In genomic region chr16:30350134-30350871, GRCh38 we compare ENCODE assay signal across 11 cellular contexts. TPM values are rescaled to one million over a fixed set of nuclear protein-coding genes. Genes with fewer than 3 reads are reported as not detected.
DNase-seq lines count a peak whose midpoint lies in the region; ATAC-seq, FAIRE-seq and TF ChIP-seq lines count a peak whose summit lies in the region.
"Had no signal": no experiment of that assay in that cellular context is flagged by ENCODE, and none has a peak within 500 bp of the region (broad histone marks: within the 10 kb centered on the region; RNA-seq: fewer than 3 reads in every experiment).

No MANE protein-coding gene starts in this region.

- DNase-seq in CD4-positive, CD25-positive, alpha-beta regulatory T cell = no peak
- DNase-seq in GM19239 (ENCODE audit: insufficient read length, low spot score) (peak; percentile 70), Karpas-422 (peak; percentile 85), brain microvascular endothelial cell (no peak), HuH-7.5 (ENCODE audit: low spot score) (no peak), NCI-H1092 (lab: John Stamatoyannopoulos, UW) (no peak), HAP-1 (ENCODE audit: low spot score in 2 of 2) (no peak)
- DNase-seq in effector memory CD4-positive, alpha-beta T cell = no peak
- DNase-seq: RPMI8226 had no signal

- no peak overlapping the region for H2AFZ ChIP-seq in Karpas-422 (ENCODE audit: low read length)

- H3K27ac Mint-ChIP-seq in CD4-positive, CD25-positive, alpha-beta regulatory T cell = peak overlapping the region; percentile 62 to 79 (median 67)

- no peak overlapping the region for H3K4me3 ChIP-seq in CD4-positive, CD25-positive, alpha-beta regulatory T cell (ENCODE audit: low read depth, low read length)
- H3K4me3 ChIP-seq in Karpas-422 (ENCODE audit: low read length) = peak overlapping the region; percentile 33; the same call in 1 of the 2 replicates
- no peak overlapping the region for H3K4me3 ChIP-seq in effector memory CD4-positive, alpha-beta T cell (ENCODE audit: insufficient read depth, low read depth, low read length, poor library complexity, severe bottlenecking)
- no peak overlapping the region for H3K4me3 ChIP-seq in brain microvascular endothelial cell (ENCODE audit: low read depth, low read length)
- no peak overlapping the region for H3K4me3 ChIP-seq in HAP-1

- no peaks in the 10 kb centered on the region for H3K9me2 ChIP-seq in Karpas-422 (replicated peaks; ENCODE audit: insufficient read depth, low read length)

- no peak for TF ChIP-seq CTCF in brain microvascular endothelial cell (IDR thresholded peaks at IDR 0.05; ENCODE audit: low read depth, low read length, missing control alignments)

- no peak for ATAC-seq in CD4-positive, CD25-positive, alpha-beta regulatory T cell (ENCODE audit: low read depth in 2 of 2)

- H3K9ac ChIP-seq in Karpas-422 (ENCODE audit: low read length) = peak overlapping the region; percentile 65

- H3K27ac ChIP-seq in CD4-positive, CD25-positive, alpha-beta regulatory T cell (ENCODE audit: insufficient read depth, low read length, poor library complexity, severe bottlenecking) = no peak overlapping the region
- H3K27ac ChIP-seq in Karpas-422 (ENCODE audit: low read length) (peak overlapping the region; percentile 95), brain microvascular endothelial cell (no peak overlapping the region)
- H3K27ac ChIP-seq in effector memory CD4-positive, alpha-beta T cell (ENCODE audit: insufficient read depth, low read length, poor library complexity, severe bottlenecking) = peak overlapping the region; percentile 2

- peaks cover 32% of the 10 kb centered on the region for H3K36me3 ChIP-seq in CD4-positive, CD25-positive, alpha-beta regulatory T cell (ENCODE audit: control insufficient read depth, insufficient read depth, low read length)
- H3K36me3 ChIP-seq in Karpas-422 (ENCODE audit: insufficient read depth, low read length) = peaks cover 5% of the 10 kb centered on the region; the same call in 1 of the 2 replicates
- H3K36me3 ChIP-seq in effector memory CD4-positive, alpha-beta T cell (ENCODE audit: control insufficient read depth, insufficient read depth, low read length) = peaks cover 35% of the 10 kb centered on the region
- peaks cover 38% of the 10 kb centered on the region for H3K36me3 ChIP-seq in brain microvascular endothelial cell (replicated peaks)
- H3K36me3 ChIP-seq in HAP-1 (replicated peaks) = peaks cover 39% of the 10 kb centered on the region

- peaks cover 19% of the 10 kb centered on the region for H3K36me3 Mint-ChIP-seq in CD4-positive, CD25-positive, alpha-beta regulatory T cell

- FAIRE-seq in GM19239 (lab: Jason Lieb, UNC) = peak; percentile 100
- FAIRE-seq: bronchial epithelial cell, keratinocyte had no signal

- in situ Hi-C loops in brain microvascular endothelial cell (cut with HindIII; ENCODE audit: low pct_ligation_motif_present, low sequenced_read_pairs) (no loop called here), HAP-1 (cut with MboI; ENCODE audit: low sequenced_read_pairs) (no loop called here)

- peaks cover 3 to 35% (median 10%) of the 10 kb centered on the region in 4 donors for H3K4me1 Mint-ChIP-seq in CD4-positive, CD25-positive, alpha-beta regulatory T cell

- no peaks in the 10 kb centered on the region for H3K9me3 Mint-ChIP-seq in CD4-positive, CD25-positive, alpha-beta regulatory T cell

- H3K4me2 ChIP-seq in Karpas-422 (ENCODE audit: low read depth, low read length, poor library complexity, severe bottlenecking) = peak overlapping the region; percentile 73

- H3K27me3 Mint-ChIP-seq in CD4-positive, CD25-positive, alpha-beta regulatory T cell = no peaks in the 10 kb centered on the region

- H4K20me1 ChIP-seq in Karpas-422 (ENCODE audit: insufficient read depth, low read depth, low read length) = no peaks in the 10 kb centered on the region

- no peaks in the 10 kb centered on the region for H3K9me3 ChIP-seq in CD4-positive, CD25-positive, alpha-beta regulatory T cell (ENCODE audit: control insufficient read depth in 2 of 2, low read length in 2 of 2)
- H3K9me3 ChIP-seq in Karpas-422 (ENCODE audit: low read length) = no peaks in the 10 kb centered on the region
- H3K9me3 ChIP-seq in effector memory CD4-positive, alpha-beta T cell (ENCODE audit: control insufficient read depth, low read length) = no peaks in the 10 kb centered on the region
- H3K9me3 ChIP-seq in HAP-1 = no peaks in the 10 kb centered on the region

- H3K79me2 ChIP-seq in Karpas-422 (ENCODE audit: low read length) = peaks cover 34% of the 10 kb centered on the region

- H3K4me3 Mint-ChIP-seq in CD4-positive, CD25-positive, alpha-beta regulatory T cell = peak overlapping the region in 1 of 4 donors; percentile 69

- H3K4me1 ChIP-seq in CD4-positive, CD25-positive, alpha-beta regulatory T cell (ENCODE audit: control insufficient read depth, insufficient read depth, low read length, poor library complexity, severe bottlenecking) = peaks cover 14% of the 10 kb centered on the region
- H3K4me1 ChIP-seq in Karpas-422 (ENCODE audit: low read length) (peaks cover 60% of the 10 kb centered on the region), HAP-1 (peaks cover 5% of the 10 kb centered on the region)
- peaks cover 12% of the 10 kb centered on the region for H3K4me1 ChIP-seq in effector memory CD4-positive, alpha-beta T cell (ENCODE audit: control insufficient read depth, insufficient read depth, low read length, poor library complexity, severe bottlenecking)

- no peaks in the 10 kb centered on the region for H3K27me3 ChIP-seq in CD4-positive, CD25-positive, alpha-beta regulatory T cell (ENCODE audit: control insufficient read depth, insufficient read depth, low read length)
- H3K27me3 ChIP-seq in Karpas-422 (ENCODE audit: low read length) (no peaks in the 10 kb centered on the region), brain microvascular endothelial cell (replicated peaks) (no peaks in the 10 kb centered on the region), HAP-1 (ENCODE audit: low read depth) (no peaks in the 10 kb centered on the region)
- no peaks in the 10 kb centered on the region for H3K27me3 ChIP-seq in effector memory CD4-positive, alpha-beta T cell (replicated peaks; ENCODE audit: control insufficient read depth, insufficient read depth, low read length, poor library complexity, severe bottlenecking)

RNA-seq across cellular contexts. Expression of gene CD2BP2, which starts 4.8 kb away (rescaled TPM):
- 46.7 TPM for total RNA-seq in CD4-positive, CD25-positive, alpha-beta regulatory T cell
- polyA plus RNA-seq in CD4-positive, CD25-positive, alpha-beta regulatory T cell = 10 to 100 TPM; 33.5 to 42.1 (median 37.2) TPM
- total RNA-seq in Karpas-422 (2014; rRNA removed; shearing (Covaris generic); ENCODE audit: low replicate concordance) = 45.4 and 65.1 TPM in 2 replicates

RNA-seq across cellular contexts. Expression of gene TBC1D10B, which starts 20.0 kb away (rescaled TPM):
- 32.2 TPM for total RNA-seq in CD4-positive, CD25-positive, alpha-beta regulatory T cell
- 10 to 100 TPM in 1 of 4 donors, 1 to 10 TPM in 3; 7.1 to 11.7 (median 8.2) TPM for polyA plus RNA-seq in CD4-positive, CD25-positive, alpha-beta regulatory T cell
- total RNA-seq in Karpas-422 (2014; rRNA removed; shearing (Covaris generic); ENCODE audit: low replicate concordance) = 31.2 and 45.5 TPM in 2 replicates

RNA-seq across cellular contexts. Expression of gene MYL11, which starts 24.3 kb away (rescaled TPM):
- 4.1 TPM for total RNA-seq in CD4-positive, CD25-positive, alpha-beta regulatory T cell
- polyA plus RNA-seq in CD4-positive, CD25-positive, alpha-beta regulatory T cell = 1 to 10 TPM in 1 of 4 donors, not detected in 3; 1.7 TPM
- total RNA-seq in Karpas-422 (2014; rRNA removed; shearing (Covaris generic); ENCODE audit: low replicate concordance) = not detected in 2 replicates
- total RNA-seq: bronchial epithelial cell had no signal
- polyA plus RNA-seq: keratinocyte had no signal

RNA-seq across cellular contexts. Expression of gene SEPTIN1, which starts 32.1 kb away (rescaled TPM):
- 198 TPM for total RNA-seq in CD4-positive, CD25-positive, alpha-beta regulatory T cell
- 100 to 1,000 TPM; 157 to 205 (median 170) TPM for polyA plus RNA-seq in CD4-positive, CD25-positive, alpha-beta regulatory T cell
- total RNA-seq in Karpas-422 (2014; rRNA removed; shearing (Covaris generic); ENCODE audit: low replicate concordance) = 64.1 and 117 TPM in 2 replicates
- polyA plus RNA-seq: keratinocyte had no signal

RNA-seq across cellular contexts. Expression of gene ZNF48, which starts 44.9 kb away (rescaled TPM):
- total RNA-seq in CD4-positive, CD25-positive, alpha-beta regulatory T cell = 6.0 TPM
- polyA plus RNA-seq in CD4-positive, CD25-positive, alpha-beta regulatory T cell = 1 to 10 TPM; 4.5 to 8.0 (median 6.7) TPM
- 18.2 and 20.5 TPM in 2 replicates for total RNA-seq in Karpas-422 (2014; rRNA removed; shearing (Covaris generic); ENCODE audit: low replicate concordance)

Comparison
In these comparisons a context has a peak if more than half of its experiments do, and no peak if none do; other contexts are left out.
1. DNase-seq: peak in GM19239 (single experiment) and Karpas-422 (single experiment); none in CD4-positive, CD25-positive, alpha-beta regulatory T cell (0 of 3), effector memory CD4-positive, alpha-beta T cell (0 of 3), brain microvascular endothelial cell (single experiment), HuH-7.5 (single experiment), NCI-H1092 (single experiment) and HAP-1 (0 of 2).
2. H3K27ac ChIP-seq: peak in Karpas-422 (single experiment) and effector memory CD4-positive, alpha-beta T cell (single experiment); none in CD4-positive, CD25-positive, alpha-beta regulatory T cell (single experiment) and brain microvascular endothelial cell (single experiment).